ENCODE assay signal across 22 cellular contexts in genomic region chr13:47904891-47905290, GRCh38.
"Had no signal": no experiment of that assay in that cellular context is flagged by ENCODE, and none has a peak within 500 bp of the region (broad histone marks: within the 10 kb centered on the region; RNA-seq: fewer than 3 reads in every experiment).

No MANE protein-coding gene starts in this region.

- H3K36me3 Mint-ChIP-seq: brain had no signal

- DNase-seq: activated CD4-positive, alpha-beta T cell treated with anti-CD3 and anti-CD28 coated beads for 48 hours; activated CD4-positive, alpha-beta T cell treated with anti-CD3 and anti-CD28 coated beads, Interleukin-2, amount 50 U/mL, for 4 hours; activated CD4-positive, CD25-positive, alpha-beta regulatory T cell treated with anti-CD3 and anti-CD28 coated beads, Interleukin-2, amount 50 U/mL, for 72 hours; activated CD8-positive, alpha-beta T cell treated with anti-CD3 and anti-CD28 coated beads, Interleukin-2, amount 10 ng/mL, durations not matched to agents 7 days and 5 days; activated effector memory CD4-positive, alpha-beta T cell treated with Interleukin-2 at 50 U/mL for 16 hours; activated naive CD4-positive, alpha-beta T cell; activated T-cell treated with anti-CD3 and anti-CD28 coated beads, Interleukin-2, amount 50 U/mL, for 24 hours; amygdala; MG63; NCI-H146; NCI-H1930; NCI-H345; NCI-H510A; NCI-H526 treated with DMSO at 0.1 percent for 48 hours; NCI-H82; SHP77 had no signal

- H3K4me2 ChIP-seq: KMS-11 had no signal

- H3K36me3 ChIP-seq: MG63 had no signal

- H3K27ac Mint-ChIP-seq: activated naive CD8-positive, alpha-beta T cell; activated T-cell treated with anti-CD3 and anti-CD28 coated beads, Interleukin-2, amount 50 U/mL, for 24 hours; activated T-helper 1 cell treated with anti-CD3 and anti-CD28 coated beads, Interleukin-12 subunit alpha, Interleukin-12 subunit beta, Interleukin-2, Interleukin-4 antibody, amounts not matched to agents 30 ng/mL and 10 ng/mL and 1 ng/mL, durations not matched to agents 14 hours and 24 hours and 36 hours; brain; T-helper 1 cell treated with Interleukin-12 subunit alpha and Interleukin-12 subunit beta and Interleukin-4 antibody, amounts not matched to agents 30 μg/mL and 1 μg/mL, for 36 hours had no signal

- H3K27me3 Mint-ChIP-seq: activated naive CD8-positive, alpha-beta T cell; activated T-cell treated with anti-CD3 and anti-CD28 coated beads, Interleukin-2, amount 50 U/mL, for 24 hours; brain; IgD-negative memory B cell had no signal

- H3K27me3 ChIP-seq: MG63 had no signal

- H3K4me1 Mint-ChIP-seq: brain had no signal

- H3K9me3 ChIP-seq: MG63 had no signal

- H3K4me3 ChIP-seq: MG63 had no signal

- H3K27ac ChIP-seq: KMS-11 had no signal

- H3K9me3 Mint-ChIP-seq: activated T-cell treated with anti-CD3 and anti-CD28 coated beads, Interleukin-2, amount 50 U/mL, for 24 hours; activated T-helper 1 cell treated with anti-CD3 and anti-CD28 coated beads, Interleukin-12 subunit alpha, Interleukin-12 subunit beta, Interleukin-2, Interleukin-4 antibody, amounts not matched to agents 30 ng/mL and 10 ng/mL and 1 ng/mL, durations not matched to agents 14 hours and 24 hours and 36 hours had no signal

- H3K4me3 Mint-ChIP-seq: activated CD8-positive, alpha-beta T cell treated with anti-CD3 and anti-CD28 coated beads, Interleukin-2, amount 10 ng/mL, durations not matched to agents 7 days and 5 days; activated naive CD8-positive, alpha-beta T cell; activated T-cell treated with anti-CD3 and anti-CD28 coated beads, Interleukin-2, amount 50 U/mL, for 24 hours; activated T-helper 1 cell treated with anti-CD3 and anti-CD28 coated beads, Interleukin-12 subunit alpha, Interleukin-12 subunit beta, Interleukin-2, Interleukin-4 antibody, amounts not matched to agents 30 ng/mL and 10 ng/mL and 1 ng/mL, durations not matched to agents 14 hours and 24 hours and 36 hours; brain; T-helper 1 cell treated with Interleukin-12 subunit alpha and Interleukin-12 subunit beta and Interleukin-4 antibody, amounts not matched to agents 30 μg/mL and 1 μg/mL, for 36 hours had no signal
